ENCODE assay signal across 8 cellular contexts in the genomic region with DNA sequence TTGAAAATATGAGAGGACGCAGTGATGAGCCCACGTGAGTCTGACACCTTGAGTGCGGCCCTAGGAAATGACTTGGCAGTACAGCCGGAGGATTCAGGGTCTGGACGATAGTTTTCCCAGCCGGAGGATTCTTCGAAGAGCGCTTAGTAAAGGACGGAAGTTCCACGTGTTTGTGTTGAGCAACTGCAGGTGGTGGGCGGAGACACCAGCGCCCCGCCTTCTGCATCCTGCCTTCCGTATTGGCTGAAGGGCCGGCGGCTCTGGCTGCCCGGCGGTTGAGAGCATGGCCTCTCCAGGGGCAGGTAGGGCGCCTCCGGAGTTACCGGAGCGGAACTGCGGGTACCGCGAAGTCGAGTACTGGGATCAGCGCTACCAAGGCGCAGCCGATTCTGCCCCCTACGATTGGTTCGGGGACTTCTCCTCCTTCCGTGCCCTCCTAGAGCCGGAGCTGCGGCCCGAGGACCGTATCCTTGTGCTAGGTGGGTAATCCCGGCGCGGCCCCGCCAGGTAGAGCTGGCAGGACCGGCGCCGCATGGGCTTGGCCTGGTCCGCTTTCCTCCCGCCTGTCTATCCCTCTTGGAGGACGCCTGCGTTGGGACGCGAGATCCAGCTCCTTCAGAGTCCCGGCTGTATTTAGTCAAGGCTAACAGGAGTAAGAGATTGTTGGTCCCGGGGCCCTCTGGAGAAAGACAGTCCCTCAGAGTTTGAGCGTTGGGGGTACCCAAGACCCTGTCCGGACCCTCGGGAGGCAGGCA. TPM values are rescaled to one million over a fixed set of nuclear protein-coding genes. Genes with fewer than 3 reads are reported as not detected.
A peak's percentile ranks its signal among the peaks of the same experiment; 100 is the strongest.
DNase-seq lines count a peak whose midpoint lies in the region; ATAC-seq and TF ChIP-seq lines count a peak whose summit lies in the region.

A gene (plus strand): TSS at position 261 of the 755 bp plus-strand sequence. CDS start 23 bp downstream, at position 284.

- H3K4me3 ChIP-seq in adipocyte (ENCODE audit: low read length) (peak within 1 kb of the TSS; percentile 98), heart left ventricle (peak within 1 kb of the TSS; percentile 47 to 99 (median 82)), upper lobe of left lung (peak within 1 kb of the TSS; percentile 73 to 94 (median 80))

- ATAC-seq in HG02763 (IDR thresholded peaks at IDR 0.05; ENCODE audit: unreplicated experiment) (peak; percentile 89), heart left ventricle (peak; percentile 98 to 99 (median 99)), upper lobe of left lung (ENCODE audit: low FRiP score in 2 of 2) (peak; percentile 99)

- TF ChIP-seq CTCF in GM12874 (IDR thresholded peaks at IDR 0.05; ENCODE audit: insufficient read depth, low read depth, low read length), result peak; percentile 38; the same call in 1 of the 2 replicates
- peak in 10 of 12 donors; percentile 18 to 71 (median 48) for TF ChIP-seq CTCF in heart left ventricle (IDR thresholded peaks at IDR 0.05)
- peak; percentile 36 to 87 (median 64) for TF ChIP-seq CTCF in upper lobe of left lung (IDR thresholded peaks at IDR 0.05)

- H3K27ac ChIP-seq in heart left ventricle (peak within 1 kb of the TSS in 11 of 12 donors; percentile 70 to 96 (median 82)), upper lobe of left lung (peak within 1 kb of the TSS; percentile 84 to 91 (median 86))

- H3K9me3 ChIP-seq in adipocyte (ENCODE audit: control insufficient read depth, low read length) (no peaks in the 10 kb centered on the region), heart left ventricle (no peaks in the 10 kb centered on the region), upper lobe of left lung (no peaks in the 10 kb centered on the region)

- TF ChIP-seq POLR2A in heart left ventricle (IDR thresholded peaks at IDR 0.05) (peak in 1 of 2 donors; percentile 46), upper lobe of left lung (IDR thresholded peaks at IDR 0.05) (peak in 1 of 4 donors; percentile 51)

- H3K9ac ChIP-seq in adipocyte (ENCODE audit: low read length), result peak within 1 kb of the TSS; percentile 95

- intact Hi-C loops in heart left ventricle (cut with DNase I), result loop anchor here (1.0 to 10.0 kb wide), 20 partner anchors 23 to 367 kb away; a partner anchor contains a TSS

- 0 to 1% (median 0%) methylated on average over 15 to 54 of the region's 54 CpGs for WGBS in heart left ventricle, 4 donors
- WGBS in upper lobe of left lung, 2 donors, result 0% methylated on average over 11 to 49 of the region's 54 CpGs

- no peaks in the 10 kb centered on the region for H3K27me3 ChIP-seq in adipocyte (replicated peaks; ENCODE audit: control insufficient read depth, insufficient read depth, low read length)
- no peaks in the 10 kb centered on the region for H3K27me3 ChIP-seq in heart left ventricle
- no peaks in the 10 kb centered on the region for H3K27me3 ChIP-seq in upper lobe of left lung

- H3K36me3 ChIP-seq in adipocyte (ENCODE audit: control insufficient read depth, insufficient read depth, low read length, severe bottlenecking) (peaks cover 11% of the 10 kb centered on the region), heart left ventricle (peaks cover 0 to 13% (median 10%) of the 10 kb centered on the region in 9 donors), upper lobe of left lung (peaks cover 3 to 11% (median 8%) of the 10 kb centered on the region in 4 donors)

- DNase-seq in NCI-H1417 (lab: John Stamatoyannopoulos, UW), result peak; percentile 95 to 99 (median 99)
- DNase-seq in SW 1271 (lab: John Stamatoyannopoulos, UW), result peak; percentile 93 to 98
- peak; percentile 98 for DNase-seq in adipocyte (ENCODE audit: low read depth)
- DNase-seq in heart left ventricle, result peak; percentile 94 to 97 (median 96)
- DNase-seq in pons (ENCODE audit: low spot score), result peak; percentile 93
- DNase-seq in upper lobe of left lung, result peak; percentile 97 to 98

- TF ChIP-seq EP300 in upper lobe of left lung (IDR thresholded peaks at IDR 0.05), result no peak

- peaks cover 10% of the 10 kb centered on the region for H3K4me1 ChIP-seq in adipocyte (ENCODE audit: control insufficient read depth, insufficient read depth, low read length)
- peaks cover 0 to 22% (median 11%) of the 10 kb centered on the region in 12 donors for H3K4me1 ChIP-seq in heart left ventricle
- peaks cover 11 to 34% (median 17%) of the 10 kb centered on the region in 4 donors for H3K4me1 ChIP-seq in upper lobe of left lung

RNA-seq across cellular contexts. Expression of the gene that starts here (rescaled TPM):
- total RNA-seq in heart left ventricle (1 to 10 TPM in 7 of 9 donors, under 1 TPM in 2; 0.66 to 4.2 (median 2.1) TPM), upper lobe of left lung (1 to 10 TPM; 1.8 to 8.8 (median 4.1) TPM)
- 10 to 100 TPM in 1 of 2 donors, 1 to 10 TPM in 1; 1.9 to 16.7 TPM for polyA plus RNA-seq in heart left ventricle

Comparison
In these comparisons a context has a peak if more than half of its experiments do, and no peak if none do; other contexts are left out.
1. Peak in every context shown above with its lines: DNase-seq, ATAC-seq, H3K4me3 ChIP-seq and H3K27ac ChIP-seq.